1 cellular context compared by ENCODE assay signal in the genomic region with DNA sequence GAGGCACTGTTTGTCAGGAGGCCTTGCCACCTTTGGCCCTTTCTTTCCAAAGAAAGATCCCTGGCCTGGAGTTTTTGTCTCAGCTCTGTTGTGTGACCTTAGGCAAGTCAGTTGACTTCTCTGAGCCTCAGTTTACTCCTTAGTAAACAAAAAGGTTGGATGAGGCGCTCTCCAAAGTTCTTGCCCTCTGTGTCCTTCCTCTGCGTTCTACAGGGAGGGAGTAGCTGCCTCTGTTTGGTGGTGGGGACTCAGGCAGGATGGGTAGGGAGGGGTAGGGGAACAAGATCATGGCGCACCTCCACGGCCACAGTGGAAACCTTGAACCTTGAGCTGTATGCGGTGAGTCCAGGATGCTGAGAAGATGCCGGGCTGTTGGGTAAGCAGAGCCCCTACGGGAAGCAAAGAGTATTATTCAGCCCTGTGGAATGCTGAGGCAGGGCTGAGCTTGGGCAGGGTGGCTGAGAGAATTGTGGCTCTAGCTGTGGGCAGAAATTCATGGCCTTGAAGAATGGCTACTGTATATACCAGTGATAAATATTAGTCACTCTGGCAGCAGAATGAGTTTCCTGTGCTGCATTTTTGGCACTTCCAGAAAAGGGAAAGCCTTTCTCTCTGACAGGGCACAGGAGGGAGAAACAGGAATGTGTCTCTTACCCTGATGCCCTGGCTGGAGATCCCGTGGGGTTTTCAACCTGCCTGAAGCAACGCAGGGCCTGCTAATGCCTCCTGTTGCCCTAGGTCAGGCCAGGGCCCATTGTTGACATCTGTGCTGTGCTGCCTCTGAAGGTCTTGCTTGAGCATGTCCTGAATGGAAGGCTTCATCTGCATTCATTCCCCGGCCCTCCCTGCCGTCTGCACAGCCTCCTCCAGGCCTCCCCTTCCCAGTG.
TF ChIP-seq lines count a peak whose summit lies in the region.

No MANE protein-coding gene starts in this region.

TF ChIP-seq in HepG2, 621 proteins besides CTCF, POLR2A, EP300 and RAD21 (continued from another document):
- TF ChIP-seq, protein P1, sequence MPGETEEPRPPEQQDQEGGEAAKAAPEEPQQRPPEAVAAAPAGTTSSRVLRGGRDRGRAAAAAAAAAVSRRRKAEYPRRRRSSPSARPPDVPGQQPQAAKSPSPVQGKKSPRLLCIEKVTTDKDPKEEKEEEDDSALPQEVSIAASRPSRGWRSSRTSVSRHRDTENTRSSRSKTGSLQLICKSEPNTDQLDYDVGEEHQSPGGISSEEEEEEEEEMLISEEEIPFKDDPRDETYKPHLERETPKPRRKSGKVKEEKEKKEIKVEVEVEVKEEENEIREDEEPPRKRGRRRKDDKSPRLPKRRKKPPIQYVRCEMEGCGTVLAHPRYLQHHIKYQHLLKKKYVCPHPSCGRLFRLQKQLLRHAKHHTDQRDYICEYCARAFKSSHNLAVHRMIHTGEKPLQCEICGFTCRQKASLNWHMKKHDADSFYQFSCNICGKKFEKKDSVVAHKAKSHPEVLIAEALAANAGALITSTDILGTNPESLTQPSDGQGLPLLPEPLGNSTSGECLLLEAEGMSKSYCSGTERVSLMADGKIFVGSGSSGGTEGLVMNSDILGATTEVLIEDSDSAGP (CRISPR knock-in tag; IDR thresholded peaks at IDR 0.05; ENCODE audit: borderline replicate concordance) = peak; percentile 32; the same call in 1 of the 2 replicates
- TF ChIP-seq, protein P2, sequence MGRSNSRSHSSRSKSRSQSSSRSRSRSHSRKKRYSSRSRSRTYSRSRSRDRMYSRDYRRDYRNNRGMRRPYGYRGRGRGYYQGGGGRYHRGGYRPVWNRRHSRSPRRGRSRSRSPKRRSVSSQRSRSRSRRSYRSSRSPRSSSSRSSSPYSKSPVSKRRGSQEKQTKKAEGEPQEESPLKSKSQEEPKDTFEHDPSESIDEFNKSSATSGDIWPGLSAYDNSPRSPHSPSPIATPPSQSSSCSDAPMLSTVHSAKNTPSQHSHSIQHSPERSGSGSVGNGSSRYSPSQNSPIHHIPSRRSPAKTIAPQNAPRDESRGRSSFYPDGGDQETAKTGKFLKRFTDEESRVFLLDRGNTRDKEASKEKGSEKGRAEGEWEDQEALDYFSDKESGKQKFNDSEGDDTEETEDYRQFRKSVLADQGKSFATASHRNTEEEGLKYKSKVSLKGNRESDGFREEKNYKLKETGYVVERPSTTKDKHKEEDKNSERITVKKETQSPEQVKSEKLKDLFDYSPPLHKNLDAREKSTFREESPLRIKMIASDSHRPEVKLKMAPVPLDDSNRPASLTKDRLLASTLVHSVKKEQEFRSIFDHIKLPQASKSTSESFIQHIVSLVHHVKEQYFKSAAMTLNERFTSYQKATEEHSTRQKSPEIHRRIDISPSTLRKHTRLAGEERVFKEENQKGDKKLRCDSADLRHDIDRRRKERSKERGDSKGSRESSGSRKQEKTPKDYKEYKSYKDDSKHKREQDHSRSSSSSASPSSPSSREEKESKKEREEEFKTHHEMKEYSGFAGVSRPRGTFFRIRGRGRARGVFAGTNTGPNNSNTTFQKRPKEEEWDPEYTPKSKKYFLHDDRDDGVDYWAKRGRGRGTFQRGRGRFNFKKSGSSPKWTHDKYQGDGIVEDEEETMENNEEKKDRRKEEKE (IDR thresholded peaks at IDR 0.05) = no peak
- peak; percentile 83 for TF ChIP-seq HOXA3 (CRISPR knock-in tag; IDR thresholded peaks at IDR 0.05)
- TF ChIP-seq RFXANK (CRISPR knock-in tag; IDR thresholded peaks at IDR 0.05) = 0 out of 2 replicates have a peak, but pooled peaks have one; percentile 21
